Comparison of ENCODE assay signal across 8 cellular contexts in the genomic region with DNA sequence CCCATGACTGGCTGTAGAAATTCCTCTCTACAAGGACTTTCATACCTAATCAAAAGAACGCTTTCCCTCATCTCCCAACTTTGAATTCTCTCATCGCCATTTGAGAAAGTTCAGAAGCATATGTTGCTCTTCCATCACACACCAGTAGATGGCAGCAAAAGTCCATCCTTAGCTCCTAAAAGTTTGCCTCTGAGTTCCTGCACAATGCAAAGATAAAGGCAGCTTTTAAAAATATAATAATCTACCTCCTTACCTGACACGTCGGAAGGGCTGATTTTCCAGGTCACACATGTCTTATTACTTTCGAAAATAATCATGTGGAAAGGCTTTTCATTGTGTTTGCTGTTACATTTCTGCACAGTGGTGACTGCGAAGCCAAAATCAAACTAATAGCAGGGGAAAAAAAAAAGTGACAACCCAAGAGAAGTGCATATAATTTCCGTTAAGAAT.
A peak's percentile ranks its signal among the peaks of the same experiment; 100 is the strongest.
DNase-seq lines count a peak whose midpoint lies in the region; ATAC-seq and TF ChIP-seq lines count a peak whose summit lies in the region.

No MANE protein-coding gene starts in this region.

- CTCF ChIA-PET in PC-9 (lab: Charles Lee) = no interaction called here
- CTCF ChIA-PET in MCF 10A (lab: Yijun Ruan, JAX) = interaction anchor here (0.6 to 3.2 kb wide), 54 partner anchors 9 to 1808 kb away, joined by 3 to 21 read pairs (median 4); no protein-coding TSS in a partner anchor

- no peaks in the 10 kb centered on the region for H3K4me1 ChIP-seq in PC-9 (replicated peaks; ENCODE audit: insufficient read depth)

- H3K4me3 ChIP-seq in HL-60 (replicated peaks; ENCODE audit: insufficient read depth, low read length) (no peak overlapping the region), PC-9 (no peak overlapping the region), kidney epithelial cell (ENCODE audit: low read depth, low read length) (no peak overlapping the region)

- H2AFZ ChIP-seq in PC-9 = no peak overlapping the region

- intact Hi-C loops in PC-9 (cut with micrococcal nuclease; ENCODE audit: unreplicated experiment) (no loop called here), MCF 10A (cut with micrococcal nuclease) (loop anchor here (1.0 to 10.0 kb wide), 6 partner anchors 280 to 1472 kb away; no protein-coding TSS in a partner anchor)

- peak; percentile 7 for DNase-seq in Caki2 (ENCODE audit: low read depth)
- DNase-seq in HL-60 (ENCODE audit: low read depth in 1 of 2, low spot score in 1 of 2) = peak in 1 of 2 experiments; percentile 51
- DNase-seq in PC-9 = peak in 1 of 2 experiments; percentile 0
- DNase-seq in MCF 10A (ENCODE audit: unreplicated experiment) = peak; percentile 71
- DNase-seq in kidney epithelial cell (ENCODE audit: low read depth) = no peak
- DNase-seq in stimulated activated CD4-positive, alpha-beta T cell treated with anti-CD3 and anti-CD28 coated beads, Interleukin-4, amount 100 ng/mL, for 1 hour = peak; percentile 1
- no peak for DNase-seq in GF-D8 (lab: John Stamatoyannopoulos, UW)

- H3K36me3 Mint-ChIP-seq in MCF 10A (ENCODE audit: insufficient read depth, unreplicated experiment) = no peaks in the 10 kb centered on the region

- no peak overlapping the region for H3K4me3 Mint-ChIP-seq in MCF 10A (ENCODE audit: unreplicated experiment)

- no peaks in the 10 kb centered on the region for H3K9me2 ChIP-seq in PC-9 (ENCODE audit: insufficient read depth)

- no peak overlapping the region for H3K4me2 ChIP-seq in PC-9

- no peaks in the 10 kb centered on the region for H3K9me3 ChIP-seq in PC-9 (ENCODE audit: insufficient read depth, low read depth)

- in situ Hi-C loops in Caki2 (cut with HindIII; ENCODE audit: low pct_unique_long_range_greater_than_20kb, low sequenced_read_pairs) = no loop called here

- H3K27ac ChIP-seq in HL-60 (replicated peaks) (no peak overlapping the region), PC-9 (no peak overlapping the region)

- H3K36me3 ChIP-seq in PC-9 (ENCODE audit: low read depth) (no peaks in the 10 kb centered on the region), kidney epithelial cell (ENCODE audit: control insufficient read depth, insufficient read depth, low read length) (no peaks in the 10 kb centered on the region)

- no peaks in the 10 kb centered on the region for H3F3A ChIP-seq in PC-9 (ENCODE audit: insufficient read depth, low read depth)

- no peak overlapping the region for H3K27ac Mint-ChIP-seq in MCF 10A (ENCODE audit: low read depth, unreplicated experiment)

- H4K20me1 ChIP-seq in PC-9 (ENCODE audit: insufficient read depth) = no peaks in the 10 kb centered on the region

- TF ChIP-seq CTCF in HL-60 (IDR thresholded peaks at IDR 0.05; ENCODE audit: insufficient read depth, low read length) (peak; percentile 74), PC-9 (conservative IDR thresholded peaks at IDR 0.05) (peak; percentile 78), MCF 10A (IDR thresholded peaks at IDR 0.05; ENCODE audit: unreplicated experiment) (peak; percentile 80), kidney epithelial cell (IDR thresholded peaks at IDR 0.05; ENCODE audit: insufficient read depth, low read length, poor library complexity, severe bottlenecking) (peak; percentile 80)

- H3K9me3 Mint-ChIP-seq in MCF 10A (ENCODE audit: unreplicated experiment) = no peaks in the 10 kb centered on the region

- H3K27me3 Mint-ChIP-seq in MCF 10A (ENCODE audit: insufficient read depth, unreplicated experiment) = no peaks in the 10 kb centered on the region

- BruUV-seq in PC-9 (replicated peaks; lab: Mats Ljungman, UMichigan) = no TSS peak
- no TSS peak for BruUV-seq in MCF 10A (replicated peaks; lab: Mats Ljungman, UMichigan)

- H3K79me2 ChIP-seq in PC-9 (ENCODE audit: low read depth) = no peaks in the 10 kb centered on the region

- POLR2A ChIA-PET in PC-9 (lab: Charles Lee; ENCODE audit: unreplicated experiment) = no interaction called here
- POLR2A ChIA-PET in MCF 10A (lab: Yijun Ruan, JAX) = interaction anchor here (0.5 kb wide), 1 partner anchor 1387 kb away, joined by 3 read pairs; no protein-coding TSS in a partner anchor

- peak; percentile 66 for ATAC-seq in GM19043 (IDR thresholded peaks at IDR 0.05; ENCODE audit: low read depth, unreplicated experiment)

- H3K27me3 ChIP-seq in HL-60 (ENCODE audit: insufficient read depth, poor library complexity, severe bottlenecking) = no peaks in the 10 kb centered on the region
- no peaks in the 10 kb centered on the region for H3K27me3 ChIP-seq in PC-9 (ENCODE audit: insufficient read depth, low read depth)
- no peaks in the 10 kb centered on the region for H3K27me3 ChIP-seq in kidney epithelial cell (ENCODE audit: control insufficient read depth, insufficient read depth, low read length)

- H3K4me1 Mint-ChIP-seq in MCF 10A (ENCODE audit: insufficient read depth, unreplicated experiment) = peaks cover 5% of the 10 kb centered on the region

Comparison
In these comparisons a context has a peak if more than half of its experiments do, and no peak if none do; other contexts are left out.
1. DNase-seq: peak in Caki2 (single experiment), MCF 10A (single experiment) and stimulated activated CD4-positive, alpha-beta T cell treated with anti-CD3 and anti-CD28 coated beads, Interleukin-4, amount 100 ng/mL, for 1 hour (single experiment); none in kidney epithelial cell (single experiment) and GF-D8 (single experiment).
2. Peak in every context shown above with its lines, with median percentiles within 50 percentile points of each other: CTCF ChIP-seq.